8 cellular contexts compared by ENCODE assay signal in the genomic region with DNA sequence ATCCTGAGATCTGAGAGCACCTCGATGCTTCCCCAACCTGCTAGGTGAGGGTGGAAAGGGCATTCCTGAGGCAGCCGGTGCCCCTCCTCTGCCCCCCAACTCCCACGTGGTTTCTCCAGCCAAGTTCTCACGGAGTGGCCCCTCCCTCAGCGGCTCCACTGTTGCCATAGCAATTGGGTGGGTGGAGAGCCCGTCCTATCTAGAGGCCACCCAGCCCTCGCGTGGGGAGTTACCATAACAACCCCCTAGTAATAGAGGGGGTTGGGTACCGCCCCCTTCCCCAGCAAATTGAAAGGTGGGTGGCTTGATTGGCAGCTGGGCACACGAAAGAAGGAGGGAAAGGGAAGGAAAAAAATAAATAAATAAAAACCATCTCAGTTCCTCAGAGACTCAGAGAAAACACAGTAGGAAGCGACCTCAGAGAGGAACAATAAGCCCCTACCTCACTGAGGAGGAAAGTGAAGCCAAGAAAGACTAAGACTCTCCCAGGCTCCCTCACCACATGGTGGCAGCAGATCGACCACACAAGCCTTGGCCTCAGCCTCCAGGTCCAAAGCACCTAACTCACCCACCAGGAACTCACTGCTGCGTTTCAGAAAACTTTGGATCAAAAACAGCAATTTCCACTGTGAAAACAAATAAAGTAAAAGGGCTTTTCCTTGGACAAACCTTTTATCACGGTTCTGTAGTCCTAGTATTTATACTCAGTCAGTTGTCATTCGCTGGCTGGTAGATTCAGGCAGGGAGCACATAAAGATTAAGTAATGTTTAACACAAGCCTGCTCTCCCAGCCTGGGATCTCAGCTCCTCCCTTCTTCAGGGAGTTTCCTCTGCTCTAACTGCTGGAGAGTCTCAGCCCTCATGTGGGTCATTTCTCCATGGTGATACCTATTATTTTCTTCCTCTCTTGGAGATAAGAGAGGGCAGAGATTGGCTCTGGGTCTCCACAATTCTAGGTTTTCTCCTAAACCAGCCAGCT. TPM values are rescaled to one million over a fixed set of nuclear protein-coding genes. Genes with fewer than 3 reads are reported as not detected.
DNase-seq lines count a peak whose midpoint lies in the region; ATAC-seq and TF ChIP-seq lines count a peak whose summit lies in the region.
"Not testable (repeated sequence)": the region's sequence is repeated elsewhere in the genome, so short reads cannot be mapped to it uniquely, and the experiment has no call there.

No MANE protein-coding gene starts in this region.

- H3K27me3 Mint-ChIP-seq in endodermal cell (ENCODE audit: insufficient read depth); stimulated activated naive B cell treated with anti-CD40 and anti-IgM and Interleukin-4, amounts not matched to agents 10 μg/mL and 1 μg/mL and 100 μg/mL, for 72 hours: not testable (repeated sequence)

- not testable (repeated sequence) for H3K36me3 ChIP-seq in Panc1 (ENCODE audit: control insufficient read depth, insufficient read depth, low read length); endodermal cell (ENCODE audit: control insufficient read depth, insufficient read depth, low read length)

- POLR2A ChIA-PET in Panc1 (lab: Charles Lee): not testable (repeated sequence)

- not testable (repeated sequence) for TF ChIP-seq POLR2A in NB4 (IDR thresholded peaks at IDR 0.05; ENCODE audit: extremely low read depth, insufficient read length)

- intact Hi-C loops in Panc1 (cut with micrococcal nuclease; ENCODE audit: unreplicated experiment): not testable (repeated sequence)

- H3K9ac ChIP-seq in endodermal cell (ENCODE audit: extremely low read depth, low read length, poor library complexity, severe bottlenecking): not testable (repeated sequence)

- CTCF ChIA-PET in Panc1 (lab: Charles Lee): not testable (repeated sequence)

- H3K27ac Mint-ChIP-seq in endodermal cell; stimulated activated naive B cell treated with anti-CD40 and anti-IgM and Interleukin-4, amounts not matched to agents 10 μg/mL and 1 μg/mL and 100 μg/mL, for 72 hours: not testable (repeated sequence)

- not testable (repeated sequence) for H3K27me3 ChIP-seq in Panc1 (ENCODE audit: control insufficient read depth, insufficient read depth, low read length); endodermal cell (ENCODE audit: control insufficient read depth, insufficient read depth, low read length, poor library complexity, severe bottlenecking)

- H3K9me3 ChIP-seq in Panc1 (ENCODE audit: control insufficient read depth, insufficient read depth, low read depth, low read length); endodermal cell (ENCODE audit: control insufficient read depth, low read length): not testable (repeated sequence)

- not testable (repeated sequence) for H3K4me1 Mint-ChIP-seq in endodermal cell; stimulated activated naive B cell treated with anti-CD40 and anti-IgM and Interleukin-4, amounts not matched to agents 10 μg/mL and 1 μg/mL and 100 μg/mL, for 72 hours

- in situ Hi-C loops in Panc1 (cut with HindIII; ENCODE audit: low pct_unique_long_range_greater_than_20kb, low sequenced_read_pairs): not testable (repeated sequence)

- H3K4me1 ChIP-seq in Panc1 (ENCODE audit: control insufficient read depth, insufficient read depth, low read length); endodermal cell (ENCODE audit: control insufficient read depth, insufficient read depth, low read length): not testable (repeated sequence)

- peak; percentile 65 for DNase-seq in DMS53 (lab: John Stamatoyannopoulos, UW)
- peak; percentile 0 for DNase-seq in NB4 (ENCODE audit: low read depth)
- DNase-seq in Panc1 (ENCODE audit: low read depth, low spot score): not testable (repeated sequence)
- peak; percentile 4 for DNase-seq in activated naive CD4-positive, alpha-beta T cell treated with Interleukin-2 at 50 U/mL for 16 hours
- peak; percentile 47 for DNase-seq in endodermal cell
- DNase-seq in iris pigment epithelial cell (ENCODE audit: low read depth): peak; percentile 7
- DNase-seq in occipital lobe (lab: John Stamatoyannopoulos, UW): peak; percentile 0
- DNase-seq in stimulated activated naive B cell treated with anti-CD40 and anti-IgM and Interleukin-4, amounts not matched to agents 10 μg/mL and 1 μg/mL and 100 μg/mL, for 72 hours: peak; percentile 4

- H3K4me3 ChIP-seq in NB4 (ENCODE audit: low read depth, low read length); endodermal cell (ENCODE audit: low read length): not testable (repeated sequence)
- H3K4me3 ChIP-seq in Panc1 (ENCODE audit: low read depth in 2 of 2, low read length in 2 of 2): peak overlapping the region in 1 of 2 experiments; percentile 32; a peak in 1 of 4 replicates

- not testable (repeated sequence) for TF ChIP-seq CTCF in NB4 (IDR thresholded peaks at IDR 0.05; ENCODE audit: low read depth, low read length); endodermal cell (conservative IDR thresholded peaks at IDR 0.05)
- peak; percentile 27; the same call in 1 of the 2 replicates for TF ChIP-seq CTCF in Panc1 (IDR thresholded peaks at IDR 0.05)

- BruUV-seq in Panc1 (replicated peaks; lab: Mats Ljungman, UMichigan): not testable (repeated sequence)

- WGBS in endodermal cell (ENCODE audit: insufficient coverage in 1 of 2, insufficient read length in 1 of 2), 2 experiments: 0 to 19% methylated on average over 1 to 5 of the region's 15 CpGs

- H3K4me3 Mint-ChIP-seq in endodermal cell; stimulated activated naive B cell treated with anti-CD40 and anti-IgM and Interleukin-4, amounts not matched to agents 10 μg/mL and 1 μg/mL and 100 μg/mL, for 72 hours: not testable (repeated sequence)

- not testable (repeated sequence) for H3K36me3 Mint-ChIP-seq in endodermal cell (ENCODE audit: low read depth); stimulated activated naive B cell treated with anti-CD40 and anti-IgM and Interleukin-4, amounts not matched to agents 10 μg/mL and 1 μg/mL and 100 μg/mL, for 72 hours

- H3K9me3 Mint-ChIP-seq in endodermal cell; stimulated activated naive B cell treated with anti-CD40 and anti-IgM and Interleukin-4, amounts not matched to agents 10 μg/mL and 1 μg/mL and 100 μg/mL, for 72 hours: not testable (repeated sequence)

- H3K27ac ChIP-seq in Panc1 (ENCODE audit: low read length); endodermal cell (ENCODE audit: low read depth, low read length): not testable (repeated sequence)

- peak; percentile 78 for ATAC-seq in Panc1
- peak in 1 of 2 donors; percentile 57 for ATAC-seq in stimulated activated naive B cell treated with anti-CD40 and anti-IgM and Interleukin-4, amounts not matched to agents 10 μg/mL and 1 μg/mL and 100 μg/mL, for 72 hours (replicated peaks)

RNA-seq across cellular contexts. Expression of gene NBPF9, which starts 20.9 kb away (rescaled TPM):
- total RNA-seq in Panc1 (2021; ENCODE audit: unreplicated experiment) (30.3 TPM), endodermal cell (10 to 100 TPM; 31.2 to 38.1 TPM), occipital lobe (10.3 TPM)
- polyA plus RNA-seq in Panc1 (2012; ENCODE audit: insufficient read length): 21.0 TPM
- polyA plus RNA-seq in endodermal cell (2013, experiment 1 of 2): 25.4 TPM
- polyA plus RNA-seq in endodermal cell (2013, experiment 2 of 2): 24.4 TPM
